Comparison of ENCODE assay signal across 1 cellular context in the genomic region with DNA sequence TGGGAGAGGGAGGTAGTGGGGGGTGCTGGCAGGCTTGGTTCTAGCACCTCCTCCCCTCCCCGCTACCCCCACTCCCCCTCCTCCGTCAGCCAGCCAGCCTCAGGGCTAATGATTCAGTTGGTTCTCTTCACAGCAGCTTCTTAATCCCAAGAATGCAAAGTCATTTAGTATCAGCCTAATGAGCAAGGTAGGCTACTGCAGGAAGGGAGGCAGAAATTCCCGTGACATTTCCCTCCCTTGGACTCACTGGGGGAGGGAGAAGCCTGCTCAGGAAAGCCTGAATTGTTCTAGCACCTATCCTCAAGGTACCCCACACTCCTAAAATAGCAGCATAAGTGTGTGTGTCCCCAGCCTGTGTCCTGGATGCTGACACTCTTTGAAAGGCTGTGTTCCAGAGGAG.
TF ChIP-seq lines count a peak whose summit lies in the region.

No MANE protein-coding gene starts in this region.

TF ChIP-seq in SK-N-SH, 30 proteins besides CTCF, POLR2A, EP300 and RAD21 (continued from another document):
- TF ChIP-seq USF2 (IDR thresholded peaks at IDR 0.05; ENCODE audit: borderline replicate concordance, low read depth, low read length) (no peak), REST (IDR thresholded peaks at IDR 0.05; ENCODE audit: low read depth, low read length) (no peak)
TF ChIP-seq in SK-N-SH: peak in this region for 0.
